In the genomic region with DNA sequence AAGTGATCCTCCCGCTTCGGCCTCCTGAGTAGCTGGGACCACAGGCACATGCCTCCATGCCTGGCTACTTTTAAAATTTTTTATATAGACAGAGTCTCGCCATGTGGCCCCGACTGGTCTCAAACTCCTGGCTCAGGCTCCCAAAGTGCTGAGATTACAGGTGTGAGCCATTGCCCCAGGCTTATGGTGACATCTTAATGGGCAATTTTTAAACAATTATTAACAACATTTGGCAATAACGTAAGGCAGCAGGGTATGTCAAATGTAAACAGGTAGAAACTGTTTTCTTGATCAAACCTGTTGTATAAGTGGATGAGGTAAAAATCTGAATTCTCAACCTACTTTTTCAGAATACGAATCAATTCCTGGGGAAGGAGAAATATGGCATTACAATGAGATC, we compare ENCODE assay signal across 19 cellular contexts. TPM values are rescaled to one million over a fixed set of nuclear protein-coding genes. Genes with fewer than 3 reads are reported as not detected.
DNase-seq lines count a peak whose midpoint lies in the region; ATAC-seq and TF ChIP-seq lines count a peak whose summit lies in the region.
"Had no signal": no experiment of that assay in that cellular context is flagged by ENCODE, and none has a peak within 500 bp of the region (broad histone marks: within the 10 kb centered on the region; RNA-seq: fewer than 3 reads in every experiment).

No MANE protein-coding gene starts in this region.

- DNase-seq in islet precursor cell, result peak; percentile 23
- peak; percentile 70 for DNase-seq in renal cortical epithelial cell (ENCODE audit: low read depth)
- DNase-seq in NOMO-1 (lab: John Stamatoyannopoulos, UW; ENCODE audit: unreplicated experiment in 2 of 2), result no peak
- no peak for DNase-seq in HEK293T (ENCODE audit: extremely low spot score)
- DNase-seq: ACHN; BE2C; C1 segment of cervical spinal cord; Caco-2; CD4-positive, alpha-beta T cell; DMS153; DMS79; GDM1; HCEC 1CT; HFFc6; IMR-90 had no signal

- ATAC-seq in GM21717 (IDR thresholded peaks at IDR 0.05; ENCODE audit: unreplicated experiment), result no peak
- ATAC-seq: GM23338 had no signal

- no peak for TF ChIP-seq CTCF in C4-2B (conservative IDR thresholded peaks at IDR 0.05)
- no peak for TF ChIP-seq CTCF in VCaP (conservative IDR thresholded peaks at IDR 0.05)

- CTCF ChIA-PET in HEK293T (lab: Yijun Ruan, JAX), result no interaction called here

- POLR2A ChIA-PET in HEK293T (lab: Yijun Ruan, JAX), result no interaction called here

- peak overlapping the region; percentile 28; the same call in 1 of the 2 replicates for H3K27ac ChIP-seq in C4-2B
- peak overlapping the region; percentile 36; the same call in 1 of the 2 replicates for H3K27ac ChIP-seq in VCaP

TF ChIP-seq in HEK293T, 16 proteins besides CTCF, POLR2A, EP300 and RAD21:
- TF ChIP-seq FOXK2 (IDR thresholded peaks at IDR 0.05), result no peak
- no peak for TF ChIP-seq NFRKB (IDR thresholded peaks at IDR 0.05)
- no peak for TF ChIP-seq HDGF (IDR thresholded peaks at IDR 0.05; ENCODE audit: borderline replicate concordance)
- TF ChIP-seq FOXM1 (IDR thresholded peaks at IDR 0.05; ENCODE audit: borderline replicate concordance), result no peak
- no peak for TF ChIP-seq ELF4 (IDR thresholded peaks at IDR 0.05)
- TF ChIP-seq SUZ12 (IDR thresholded peaks at IDR 0.05), result no peak
- TF ChIP-seq LEF1 (IDR thresholded peaks at IDR 0.05; ENCODE audit: borderline replicate concordance), result no peak
- TF ChIP-seq, protein P1, sequence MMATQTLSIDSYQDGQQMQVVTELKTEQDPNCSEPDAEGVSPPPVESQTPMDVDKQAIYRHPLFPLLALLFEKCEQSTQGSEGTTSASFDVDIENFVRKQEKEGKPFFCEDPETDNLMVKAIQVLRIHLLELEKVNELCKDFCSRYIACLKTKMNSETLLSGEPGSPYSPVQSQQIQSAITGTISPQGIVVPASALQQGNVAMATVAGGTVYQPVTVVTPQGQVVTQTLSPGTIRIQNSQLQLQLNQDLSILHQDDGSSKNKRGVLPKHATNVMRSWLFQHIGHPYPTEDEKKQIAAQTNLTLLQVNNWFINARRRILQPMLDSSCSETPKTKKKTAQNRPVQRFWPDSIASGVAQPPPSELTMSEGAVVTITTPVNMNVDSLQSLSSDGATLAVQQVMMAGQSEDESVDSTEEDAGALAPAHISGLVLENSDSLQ (IDR thresholded peaks at IDR 0.05), result no peak
- TF ChIP-seq TARDBP (IDR thresholded peaks at IDR 0.05), result no peak
- TF ChIP-seq SP1 (IDR thresholded peaks at IDR 0.05), result no peak
- no peak for TF ChIP-seq FOXA1 (IDR thresholded peaks at IDR 0.05)
- TF ChIP-seq BHLHE40 (IDR thresholded peaks at IDR 0.05; ENCODE audit: borderline replicate concordance), result no peak
- TF ChIP-seq L3MBTL2 (conservative IDR thresholded peaks at IDR 0.05), result no peak
- no peak for TF ChIP-seq ZNF384 (IDR thresholded peaks at IDR 0.05)
- no peak for TF ChIP-seq CTBP1 (IDR thresholded peaks at IDR 0.05; ENCODE audit: borderline replicate concordance)
- TF ChIP-seq ARNT (IDR thresholded peaks at IDR 0.05), result no peak

RNA-seq across cellular contexts. Expression of gene FECH, which starts 11.0 kb away (rescaled TPM):
- 39.3 and 40.5 TPM in 2 replicates for total RNA-seq in renal cortical epithelial cell

RNA-seq across cellular contexts. Expression of gene NARS1, which starts 46.1 kb away (rescaled TPM):
- total RNA-seq in renal cortical epithelial cell, result 369 and 391 TPM in 2 replicates

Comparison
In these comparisons a context has a peak if more than half of its experiments do, and no peak if none do; other contexts are left out.
1. DNase-seq: peak in islet precursor cell (single experiment) and renal cortical epithelial cell (single experiment); none in NOMO-1 (0 of 2) and HEK293T (single experiment).